ENCODE assay signal across 25 cellular contexts in genomic region chr12:114976959-114977358, GRCh38.
DNase-seq lines count a peak whose midpoint lies in the region; ATAC-seq and TF ChIP-seq lines count a peak whose summit lies in the region.
"Had no signal": no experiment of that assay in that cellular context is flagged by ENCODE, and none has a peak within 500 bp of the region (broad histone marks: within the 10 kb centered on the region; RNA-seq: fewer than 3 reads in every experiment).

No MANE protein-coding gene starts in this region.

- intact Hi-C loops in testis (cut with DNase I; ENCODE audit: low total_unique reads): no loop called here

- H3K27ac Mint-ChIP-seq in WTC11: no peak overlapping the region
- H3K27ac Mint-ChIP-seq in type B pancreatic cell: no peak overlapping the region
- H3K27ac Mint-ChIP-seq: activated B cell treated with CpG ODN at 0.5 μM for 24 hours; activated CD8-positive, alpha-beta T cell treated with anti-CD3 and anti-CD28 coated beads for 36 hours; activated naive CD8-positive, alpha-beta T cell treated with anti-CD3 and anti-CD28 coated beads, Interleukin-2, amount 10 ng/mL, durations not matched to agents 7 days and 5 days; CD4-positive, alpha-beta T cell; IgD-negative memory B cell; natural killer cell; T-helper 17 cell had no signal

- ATAC-seq in WTC11 (no peak), HG03460 (IDR thresholded peaks at IDR 0.05; ENCODE audit: unreplicated experiment) (no peak)
- ATAC-seq: activated CD8-positive, alpha-beta T cell treated with anti-CD3 and anti-CD28 coated beads for 36 hours; natural killer cell; T-helper 17 cell had no signal

- no peaks in the 10 kb centered on the region for H3K36me3 Mint-ChIP-seq in WTC11
- H3K36me3 Mint-ChIP-seq in type B pancreatic cell: no peaks in the 10 kb centered on the region
- H3K36me3 Mint-ChIP-seq: activated naive CD8-positive, alpha-beta T cell treated with anti-CD3 and anti-CD28 coated beads, Interleukin-2, amount 10 ng/mL, durations not matched to agents 7 days and 5 days; natural killer cell had no signal

- H3K36me3 ChIP-seq in ACC112 (ENCODE audit: insufficient read depth, low read length) (no peaks in the 10 kb centered on the region), testis (ENCODE audit: low read depth, missing control alignments) (no peaks in the 10 kb centered on the region)

- H3K9me3 ChIP-seq in testis: no peaks in the 10 kb centered on the region

- H3K4me3 ChIP-seq in ACC112 (ENCODE audit: low read depth, low read length) (no peak overlapping the region; the same call in 1 of the 2 replicates), testis (no peak overlapping the region)

- TF ChIP-seq CTCF in WTC11 (IDR thresholded peaks at IDR 0.05): no peak
- TF ChIP-seq CTCF in type B pancreatic cell (conservative IDR thresholded peaks at IDR 0.05): no peak
- no peak for TF ChIP-seq CTCF in testis (IDR thresholded peaks at IDR 0.05)

- H3K27ac ChIP-seq in ACC112 (ENCODE audit: low read depth, low read length) (peak overlapping the region; percentile 38), testis (no peak overlapping the region)

- no peaks in the 10 kb centered on the region for H3K79me2 ChIP-seq in ACC112 (ENCODE audit: control insufficient read depth, insufficient read depth, low read length, unreplicated experiment)

- H3K4me1 ChIP-seq in ACC112 (ENCODE audit: control insufficient read depth, insufficient read depth, low read length, unreplicated experiment) (peaks cover 12% of the 10 kb centered on the region), testis (no peaks in the 10 kb centered on the region)

- no peak overlapping the region for H2AFZ ChIP-seq in ACC112 (ENCODE audit: low read length, unreplicated experiment)

- DNase-seq in HS-5 (ENCODE audit: low read depth): peak; percentile 80
- DNase-seq in WTC11 (ENCODE audit: low spot score): no peak
- DNase-seq in fibroblast of the conjunctiva (ENCODE audit: low read depth): peak; percentile 44
- DNase-seq in type B pancreatic cell (ENCODE audit: extremely low spot score, unreplicated experiment): no peak
- no peak for DNase-seq in activated CD4-positive, alpha-beta T cell treated with anti-CD3 and anti-CD28 coated beads for 1 hour
- no peak for DNase-seq in testis
- DNase-seq: ACHN; activated B cell treated with CpG ODN at 0.5 μM for 24 hours; activated CD8-positive, alpha-beta T cell treated with anti-CD3 and anti-CD28 coated beads for 36 hours; activated naive CD8-positive, alpha-beta T cell treated with anti-CD3 and anti-CD28 coated beads, Interleukin-2, amount 10 ng/mL, durations not matched to agents 7 days and 5 days; activated T-cell treated with anti-CD3 and anti-CD28 coated beads, Interleukin-2, amount 50 U/mL, for 48 hours; caudate nucleus; CD4-positive, alpha-beta T cell; hippocampal formation; mesendoderm; MV-4-11; natural killer cell; NCI-H2029 treated with DMSO at 0.1 percent for 48 hours; NCI-H524 treated with DMSO at 0.1 percent for 48 hours; SIG-M5; stimulated activated CD4-positive, alpha-beta T cell treated with anti-CD3 and anti-CD28 coated beads, Interleukin-12 subunit alpha, Interleukin-12 subunit beta, amount 100 ng/mL, for 4 hours; T-helper 17 cell had no signal

- CTCF ChIA-PET in WTC11 (lab: Charles Lee): no interaction called here

- H3K27me3 Mint-ChIP-seq in WTC11 (ENCODE audit: low read depth): no peaks in the 10 kb centered on the region; the same call in 1 of the 2 replicates
- H3K27me3 Mint-ChIP-seq in type B pancreatic cell: peaks cover 3% of the 10 kb centered on the region
- H3K27me3 Mint-ChIP-seq: activated B cell treated with CpG ODN at 0.5 μM for 24 hours; activated CD8-positive, alpha-beta T cell treated with anti-CD3 and anti-CD28 coated beads for 36 hours; activated naive CD8-positive, alpha-beta T cell treated with anti-CD3 and anti-CD28 coated beads, Interleukin-2, amount 10 ng/mL, durations not matched to agents 7 days and 5 days; CD4-positive, alpha-beta T cell; T-helper 17 cell had no signal

- H3K4me1 Mint-ChIP-seq in WTC11 (no peaks in the 10 kb centered on the region), type B pancreatic cell (ENCODE audit: unreplicated experiment) (peaks cover 5% of the 10 kb centered on the region)
- H3K4me1 Mint-ChIP-seq: activated B cell treated with CpG ODN at 0.5 μM for 24 hours; activated naive CD8-positive, alpha-beta T cell treated with anti-CD3 and anti-CD28 coated beads, Interleukin-2, amount 10 ng/mL, durations not matched to agents 7 days and 5 days; IgD-negative memory B cell; natural killer cell; T-helper 17 cell had no signal

- TF ChIP-seq POLR2A in testis (IDR thresholded peaks at IDR 0.05): no peak

- POLR2A ChIA-PET in WTC11 (lab: Charles Lee): no interaction called here

- H3K9me3 Mint-ChIP-seq in WTC11: 0 out of 2 replicates have a peak, but pooled peaks cover 4% of the 10 kb centered on the region
- H3K9me3 Mint-ChIP-seq in type B pancreatic cell: peaks cover 5% of the 10 kb centered on the region

- H3K4me3 Mint-ChIP-seq in WTC11 (no peak overlapping the region), type B pancreatic cell (no peak overlapping the region)
- H3K4me3 Mint-ChIP-seq: activated B cell treated with CpG ODN at 0.5 μM for 24 hours; activated CD8-positive, alpha-beta T cell treated with anti-CD3 and anti-CD28 coated beads for 36 hours; activated naive CD8-positive, alpha-beta T cell treated with anti-CD3 and anti-CD28 coated beads, Interleukin-2, amount 10 ng/mL, durations not matched to agents 7 days and 5 days; CD4-positive, alpha-beta T cell; IgD-negative memory B cell; natural killer cell; T-helper 17 cell had no signal

- H3K27me3 ChIP-seq in ACC112 (ENCODE audit: insufficient read depth, low read length): no peaks in the 10 kb centered on the region
- H3K27me3 ChIP-seq in testis: no peaks in the 10 kb centered on the region

TF ChIP-seq in WTC11, 78 proteins besides CTCF, POLR2A, EP300 and RAD21:
- TF ChIP-seq STAT6 (CRISPR knock-in tag; conservative IDR thresholded peaks at IDR 0.05; ENCODE audit: low read depth): no peak
- no peak for TF ChIP-seq ZNF425 (CRISPR knock-in tag; conservative IDR thresholded peaks at IDR 0.05)
- TF ChIP-seq GABPB1 (CRISPR knock-in tag; IDR thresholded peaks at IDR 0.05): peak; percentile 81
- TF ChIP-seq HMGA2 (CRISPR knock-in tag; IDR thresholded peaks at IDR 0.05): no peak

Comparison
In these comparisons a context has a peak if more than half of its experiments do, and no peak if none do; other contexts are left out.
1. DNase-seq: peak in HS-5 (single experiment) and fibroblast of the conjunctiva (single experiment); none in WTC11 (single experiment), type B pancreatic cell (single experiment), activated CD4-positive, alpha-beta T cell treated with anti-CD3 and anti-CD28 coated beads for 1 hour (single experiment) and testis (single experiment).